ENCODE assay signal across 22 cellular contexts in genomic region chr6:157288575-157288974, GRCh38.
"Had no signal": no experiment of that assay in that cellular context is flagged by ENCODE, and none has a peak within 500 bp of the region (broad histone marks: within the 10 kb centered on the region; RNA-seq: fewer than 3 reads in every experiment).

No MANE protein-coding gene starts in this region.

- DNase-seq: activated CD4-positive, alpha-beta memory T cell treated with anti-CD3 and anti-CD28 coated beads, Interleukin-2, amount 10 ng/mL, durations not matched to agents 7 days and 5 days; activated CD4-positive, alpha-beta T cell treated with anti-CD3 and anti-CD28 coated beads for 1 hour; activated CD4-positive, alpha-beta T cell treated with anti-CD3 and anti-CD28 coated beads for 36 hours; activated CD4-positive, alpha-beta T cell treated with anti-CD3 and anti-CD28 coated beads for 48 hours; activated CD4-positive, alpha-beta T cell treated with anti-CD3 and anti-CD28 coated beads, Interleukin-2, amount 10 ng/mL, durations not matched to agents 7 days and 5 days; activated CD4-positive, alpha-beta T cell treated with anti-CD3 and anti-CD28 coated beads, Interleukin-2, amount 50 U/mL, for 48 hours; activated CD4-positive, CD25-positive, alpha-beta regulatory T cell; activated CD8-positive, alpha-beta T cell treated with anti-CD3 and anti-CD28 coated beads, Interleukin-2, amount 10 ng/mL, durations not matched to agents 7 days and 5 days; activated gamma-delta T cell; activated naive CD4-positive, alpha-beta T cell treated with anti-CD3 and anti-CD28 coated beads, Interleukin-2, amount 10 ng/mL, durations not matched to agents 7 days and 5 days; activated naive CD4-positive, alpha-beta T cell treated with Interleukin-2 at 50 U/mL for 16 hours; activated naive CD8-positive, alpha-beta T cell treated with anti-CD3 and anti-CD28 coated beads, Interleukin-2, amount 10 ng/mL, durations not matched to agents 7 days and 5 days; activated naive CD8-positive, alpha-beta T cell treated with anti-CD3 and anti-CD28 coated beads, Interleukin-2, amount 50 U/mL, for 24 hours; activated T-cell treated with anti-CD3 and anti-CD28 coated beads, Interleukin-2, amount 50 U/mL, for 24 hours; activated T-cell treated with anti-CD3 and anti-CD28 coated beads, Interleukin-2, amount 50 U/mL, for 48 hours; amygdala; anterior cingulate cortex; cerebellar nuclear complex; SW 1271; T-helper 1 cell; T-helper 2 cell; T-helper 9 cell had no signal
